Comparison of ENCODE assay signal across 8 cellular contexts in genomic region chr17:39199986-39200879, GRCh38. TPM values are rescaled to one million over a fixed set of nuclear protein-coding genes. Genes with fewer than 3 reads are reported as not detected.
DNase-seq lines count a peak whose midpoint lies in the region; ATAC-seq and TF ChIP-seq lines count a peak whose summit lies in the region.

RPL19 (plus strand) TSS chr17:39200283; CDS start chr17:39200345, 62 bp downstream.

- in situ Hi-C loops in GM13977 (cut with MboI; ENCODE audit: low pct_unique_long_range_greater_than_20kb, low sequenced_read_pairs, unreplicated experiment), result no loop called here

- H3K4me3 ChIP-seq in right atrium auricular region (peak within 1 kb of the TSS; percentile 92 to 96), psoas muscle (peak within 1 kb of the TSS; percentile 89), urinary bladder (ENCODE audit: low read depth, low read length) (peak within 1 kb of the TSS; percentile 75)

- TF ChIP-seq CTCF in GM13977 (IDR thresholded peaks at IDR 0.05; ENCODE audit: extremely low read depth, insufficient read depth, missing control alignments) (no peak), right atrium auricular region (IDR thresholded peaks at IDR 0.05) (no peak), psoas muscle (IDR thresholded peaks at IDR 0.05) (no peak)

- H3K9me3 ChIP-seq in right atrium auricular region (no peaks in the 10 kb centered on the region), psoas muscle (no peaks in the 10 kb centered on the region)

- H3K36me3 ChIP-seq in right atrium auricular region, result peaks cover 41% of the 10 kb centered on the region
- peaks cover 14 to 45% of the 10 kb centered on the region in 2 donors for H3K36me3 ChIP-seq in psoas muscle (ENCODE audit: insufficient read depth in 1 of 2, low read depth in 1 of 2)
- H3K36me3 ChIP-seq in urinary bladder (ENCODE audit: insufficient read depth), result peaks cover 9% of the 10 kb centered on the region

- intact Hi-C loops in T-helper 2 cell treated with Interferon-gamma antibody and Interleukin-4, amounts not matched to agents 100 ng/mL and 5 ng/mL, for 36 hours (cut with micrococcal nuclease), result loop anchor here (1.0 to 10.0 kb wide), 2 partner anchors 47 to 255 kb away; partner anchors contain the start of gene MED1
- intact Hi-C loops in psoas muscle (cut with DNase I), result no loop called here

- H3K4me1 ChIP-seq in right atrium auricular region (peaks cover 0 to 41% of the 10 kb centered on the region in 2 donors), psoas muscle (peaks cover 30% of the 10 kb centered on the region), urinary bladder (ENCODE audit: insufficient read depth) (no peaks in the 10 kb centered on the region)

- H3K27me3 ChIP-seq in right atrium auricular region (no peaks in the 10 kb centered on the region), psoas muscle (ENCODE audit: insufficient read depth in 3 of 3, low read length in 2 of 3) (no peaks in the 10 kb centered on the region)

- 0% methylated on average over 53 to 56 of the region's 56 CpGs for WGBS in psoas muscle, 3 donors
- under 1% methylated on average over 56 of the region's 56 CpGs for WGBS in urinary bladder

- DNase-seq in GM13977 (ENCODE audit: low spot score) (peak; percentile 97), NCI-H1930 (lab: John Stamatoyannopoulos, UW) (peak; percentile 86 to 92), right atrium auricular region (ENCODE audit: low spot score) (peak; percentile 95), psoas muscle (peak; percentile 89 to 94)

- peak within 1 kb of the TSS; percentile 100 for H3K27ac ChIP-seq in angular gyrus (ENCODE audit: low read depth, low read length)
- peak within 1 kb of the TSS; percentile 93 to 96 for H3K27ac ChIP-seq in right atrium auricular region
- peak within 1 kb of the TSS; percentile 97 for H3K27ac ChIP-seq in psoas muscle
- H3K27ac ChIP-seq in urinary bladder (ENCODE audit: low read depth), result peak within 1 kb of the TSS; percentile 90

- ATAC-seq in HG02938 (IDR thresholded peaks at IDR 0.05; ENCODE audit: unreplicated experiment) (peak; percentile 49), psoas muscle (peak; percentile 42 to 69 (median 60))

RNA-seq across cellular contexts. Expression of gene RPL19, which starts in this region (rescaled TPM):
- total RNA-seq in T-helper 2 cell treated with Interferon-gamma antibody and Interleukin-4, amounts not matched to agents 100 ng/mL and 5 ng/mL, for 36 hours, result 1,964 and 2,030 TPM in 2 replicates
- total RNA-seq in right atrium auricular region (1,000 to 10,000 TPM; 1,458 to 1,831 TPM), psoas muscle (1,000 to 10,000 TPM; 1,146 to 1,520 (median 1,371) TPM), urinary bladder (1,329 TPM)
- polyA plus RNA-seq in psoas muscle (1,000 to 10,000 TPM; 2,244 to 3,039 (median 2,565) TPM), urinary bladder (2,653 TPM)

Comparison
In these comparisons a context has a peak if more than half of its experiments do, and no peak if none do; other contexts are left out.
1. Peak in every context shown above with its lines: DNase-seq, ATAC-seq, H3K4me3 ChIP-seq and H3K27ac ChIP-seq.